In genomic region chr7:2667843-2668242, GRCh38 we compare ENCODE assay signal across 18 cellular contexts. TPM values are rescaled to one million over a fixed set of nuclear protein-coding genes. Genes with fewer than 3 reads are reported as not detected.
DNase-seq lines count a peak whose midpoint lies in the region; ATAC-seq, FAIRE-seq and TF ChIP-seq lines count a peak whose summit lies in the region.
"Had no signal": no experiment of that assay in that cellular context is flagged by ENCODE, and none has a peak within 500 bp of the region (broad histone marks: within the 10 kb centered on the region; RNA-seq: fewer than 3 reads in every experiment).

No MANE protein-coding gene starts in this region.

- H3K27ac ChIP-seq in right cardiac atrium (ENCODE audit: low read length) = no peak overlapping the region
- H3K27ac ChIP-seq in small intestine (ENCODE audit: low read depth in 1 of 2, low read length in 1 of 2) = no peak overlapping the region

- peaks cover 3% of the 10 kb centered on the region for H3K4me1 ChIP-seq in right cardiac atrium (ENCODE audit: control insufficient read depth, insufficient read depth, low read length)
- no peaks in the 10 kb centered on the region for H3K4me1 ChIP-seq in small intestine (ENCODE audit: control insufficient read depth in 2 of 2, insufficient read depth in 1 of 2, low read depth in 1 of 2, low read length in 1 of 2)
- H3K4me1 ChIP-seq: HAP-1 had no signal

- H3K27ac Mint-ChIP-seq in central memory CD8-positive, alpha-beta T cell (ENCODE audit: low read depth) = peak overlapping the region; percentile 79
- H3K27ac Mint-ChIP-seq in progenitor cell of endocrine pancreas = no peak overlapping the region
- H3K27ac Mint-ChIP-seq: CD4-positive, alpha-beta T cell; GM23338 had no signal

- no peaks in the 10 kb centered on the region for H3K27me3 ChIP-seq in right cardiac atrium (ENCODE audit: control insufficient read depth, insufficient read depth)
- no peaks in the 10 kb centered on the region for H3K27me3 ChIP-seq in small intestine (ENCODE audit: control insufficient read depth in 2 of 2, insufficient read depth in 2 of 2, low read length in 2 of 2)

- ATAC-seq in right cardiac atrium (no peak), left cardiac atrium (no peak), left lobe of liver (peak; percentile 7)
- no peak for ATAC-seq in central memory CD8-positive, alpha-beta T cell (replicated peaks; ENCODE audit: extremely low read depth, poor library complexity, severe bottlenecking)
- ATAC-seq: GM12878, GM23338 had no signal

- no peak for TF ChIP-seq CTCF in progenitor cell of endocrine pancreas (IDR thresholded peaks at IDR 0.05; ENCODE audit: unreplicated experiment)

- intact Hi-C loops in right cardiac atrium (cut with DNase I) (no loop called here), left cardiac atrium (cut with DNase I) (no loop called here)

- H3K27me3 Mint-ChIP-seq in central memory CD8-positive, alpha-beta T cell = peaks cover 39% of the 10 kb centered on the region
- peaks cover 30% of the 10 kb centered on the region for H3K27me3 Mint-ChIP-seq in progenitor cell of endocrine pancreas

- no peak overlapping the region for H3K4me3 Mint-ChIP-seq in central memory CD8-positive, alpha-beta T cell
- H3K4me3 Mint-ChIP-seq in progenitor cell of endocrine pancreas (ENCODE audit: low read depth) = no peak overlapping the region
- H3K4me3 Mint-ChIP-seq: B cell; CD4-positive, alpha-beta T cell; GM23338 had no signal

- peak; percentile 11 to 33 (median 21) for DNase-seq in right cardiac atrium
- DNase-seq in left cardiac atrium = no peak
- DNase-seq in central memory CD8-positive, alpha-beta T cell (ENCODE audit: low spot score in 2 of 2) = no peak
- DNase-seq in left lobe of liver (ENCODE audit: low spot score) = peak; percentile 68
- peak; percentile 38 for DNase-seq in small intestine
- no peak for DNase-seq in kidney tubule cell (ENCODE audit: low spot score)
- no peak for DNase-seq in progenitor cell of endocrine pancreas (ENCODE audit: low spot score, unreplicated experiment)
- no peak for DNase-seq in GM19239 (ENCODE audit: insufficient read length, low spot score)
- DNase-seq: C1 segment of cervical spinal cord; CD4-positive, alpha-beta T cell; DMS79 had no signal

- H3K9me3 ChIP-seq in right cardiac atrium (ENCODE audit: control insufficient read depth, low read length) (no peaks in the 10 kb centered on the region), small intestine (ENCODE audit: control insufficient read depth, low read depth) (no peaks in the 10 kb centered on the region)
- H3K9me3 ChIP-seq: HAP-1 had no signal

- H3K4me1 Mint-ChIP-seq in central memory CD8-positive, alpha-beta T cell = peaks cover 16% of the 10 kb centered on the region
- H3K4me1 Mint-ChIP-seq in progenitor cell of endocrine pancreas (ENCODE audit: low read depth) = no peaks in the 10 kb centered on the region

- no peak for FAIRE-seq in small intestine (lab: Jason Lieb, UNC)
- FAIRE-seq in GM19239 (lab: Jason Lieb, UNC) = no peak
- FAIRE-seq: GM12878, GM18507, HTR-8/SVneo had no signal

- no peaks in the 10 kb centered on the region for H3K9me3 Mint-ChIP-seq in central memory CD8-positive, alpha-beta T cell
- no peaks in the 10 kb centered on the region for H3K9me3 Mint-ChIP-seq in progenitor cell of endocrine pancreas (ENCODE audit: low read depth)
- H3K9me3 Mint-ChIP-seq: CD4-positive, alpha-beta T cell had no signal

- WGBS in right cardiac atrium = 59% methylated on average over 7 of the region's 7 CpGs
- 18 to 56% (median 39%) methylated on average over 7 of the region's 7 CpGs for WGBS in small intestine, 3 donors

- no peaks in the 10 kb centered on the region for H3K36me3 Mint-ChIP-seq in central memory CD8-positive, alpha-beta T cell (ENCODE audit: insufficient read depth)
- H3K36me3 Mint-ChIP-seq in progenitor cell of endocrine pancreas (ENCODE audit: insufficient read depth) = peaks cover 1% of the 10 kb centered on the region

- no peaks in the 10 kb centered on the region for H3K36me3 ChIP-seq in small intestine (ENCODE audit: control insufficient read depth in 2 of 2, insufficient read depth in 2 of 2, low read length in 2 of 2)
- H3K36me3 ChIP-seq: HAP-1 had no signal

- H3K4me3 ChIP-seq in right cardiac atrium (ENCODE audit: low read length) (no peak overlapping the region), small intestine (ENCODE audit: low read depth in 1 of 2, low read length in 2 of 2) (no peak overlapping the region)
- H3K4me3 ChIP-seq: GM12878, GM23338, HAP-1 had no signal

RNA-seq across cellular contexts. Expression of gene AMZ1, which starts 20.2 kb away (rescaled TPM):
- total RNA-seq in right cardiac atrium (1 to 10 TPM in 1 of 4 donors, under 1 TPM in 3; 0.45 to 1.0 (median 0.91) TPM), left cardiac atrium (under 1 TPM; 0.27 to 0.34 TPM), left lobe of liver (0.83 TPM), progenitor cell of endocrine pancreas (0.07 and 0.19 TPM in 2 replicates)
- polyA plus RNA-seq in right cardiac atrium (0.36 TPM), small intestine (under 1 TPM in 1 of 3 donors, not detected in 2; 0.07 TPM)
- total RNA-seq: G401 had no signal

RNA-seq across cellular contexts. Expression of gene TTYH3, which starts 36.1 kb away (rescaled TPM):
- 10 to 100 TPM; 12.4 to 25.0 (median 17.0) TPM for total RNA-seq in right cardiac atrium
- 8.1 TPM for polyA plus RNA-seq in right cardiac atrium
- total RNA-seq in left cardiac atrium = 10 to 100 TPM; 30.3 to 38.7 TPM
- 15.5 TPM for total RNA-seq in left lobe of liver
- 10 to 100 TPM in 1 of 3 donors, 1 to 10 TPM in 2; 6.9 to 32.0 (median 9.2) TPM for polyA plus RNA-seq in small intestine
- 166 and 170 TPM in 2 replicates for total RNA-seq in progenitor cell of endocrine pancreas

Comparison
In these comparisons a context has a peak if more than half of its experiments do, and no peak if none do; other contexts are left out.
1. DNase-seq: peak in right cardiac atrium (3 of 3), left lobe of liver (single experiment) and small intestine (single experiment); none in left cardiac atrium (single experiment), central memory CD8-positive, alpha-beta T cell (0 of 2), kidney tubule cell (single experiment), progenitor cell of endocrine pancreas (single experiment) and GM19239 (single experiment).